ENCODE assay signal across 12 cellular contexts in the genomic region with DNA sequence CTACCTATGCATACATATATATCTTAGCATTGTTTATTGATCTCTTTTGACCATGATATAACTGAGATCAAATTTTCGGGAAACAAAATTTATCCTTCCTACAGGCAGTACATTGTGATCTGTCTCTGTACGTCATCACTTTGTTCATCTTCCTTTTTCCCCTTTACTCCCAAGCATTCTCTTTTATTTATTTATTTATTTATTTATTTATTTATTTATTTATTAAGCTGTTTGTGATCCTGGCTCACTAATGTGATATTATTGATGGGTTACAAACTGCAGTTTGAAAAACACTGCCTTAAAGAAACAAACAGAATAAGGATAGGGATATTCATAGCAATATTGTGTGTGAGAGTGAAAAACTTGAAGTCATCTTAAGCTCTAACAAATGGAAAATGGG. TPM values are rescaled to one million over a fixed set of nuclear protein-coding genes. Genes with fewer than 3 reads are reported as not detected.
"Had no signal": no experiment of that assay in that cellular context is flagged by ENCODE, and none has a peak within 500 bp of the region (broad histone marks: within the 10 kb centered on the region; RNA-seq: fewer than 3 reads in every experiment).

No MANE protein-coding gene starts in this region.

- H3K4me3 ChIP-seq: GM23248, GM23338, HAP-1 had no signal

- H3K27ac Mint-ChIP-seq: GM23338, H9, HFFc6 had no signal

- H3K9me3 Mint-ChIP-seq: GM23338 had no signal

- H3K9me3 ChIP-seq: HAP-1 had no signal

- H3K27ac ChIP-seq: GM23248 had no signal

- H3K36me3 ChIP-seq: HAP-1 had no signal

- FAIRE-seq: H1, H54 had no signal

- ATAC-seq: GM23338, HCT116 had no signal

- H3K4me3 Mint-ChIP-seq: GM23338, H9, HFFc6 had no signal

- DNase-seq: GM23248, GOT3, H7, H9, HCEC 1CT, HFFc6 had no signal

- H2AFZ ChIP-seq: GM23248, GM23338 had no signal

- H3K4me1 ChIP-seq: HAP-1 had no signal

- H3K4me2 ChIP-seq: GM23338 had no signal

- H3K9ac ChIP-seq: GM23248 had no signal

- H3K4me1 Mint-ChIP-seq: GM23338, H9 had no signal

RNA-seq across cellular contexts. Expression of a gene that starts 56.1 kb away (rescaled TPM):
- total RNA-seq: GM23248, GM23338, H1, H4, H7, H9 had no signal
- polyA plus RNA-seq: GM23338, H1 had no signal
